ENCODE assay signal across 1 cellular context in genomic region chr5:142319560-142320426, GRCh38.
TF ChIP-seq lines count a peak whose summit lies in the region.

No MANE protein-coding gene starts in this region.

TF ChIP-seq in GM12878, 131 proteins besides CTCF, POLR2A, EP300 and RAD21 (continued from another document):
- no peak for TF ChIP-seq BCL3 (IDR thresholded peaks at IDR 0.05; ENCODE audit: borderline replicate concordance, insufficient read depth, low read depth, low read length, poor library complexity, severe bottlenecking)
- no peak for TF ChIP-seq HDGF (IDR thresholded peaks at IDR 0.05)
- no peak for TF ChIP-seq MLLT1 (IDR thresholded peaks at IDR 0.05)
- no peak for TF ChIP-seq SMC3 (IDR thresholded peaks at IDR 0.05; ENCODE audit: borderline replicate concordance, low read length)
- no peak for TF ChIP-seq PAX8 (IDR thresholded peaks at IDR 0.05)
- TF ChIP-seq ZNF274 (IDR thresholded peaks at IDR 0.05; ENCODE audit: insufficient read depth, insufficient read length), result no peak
- TF ChIP-seq HCFC1 (IDR thresholded peaks at IDR 0.05; ENCODE audit: low read length), result no peak
- no peak for TF ChIP-seq SIX5 (IDR thresholded peaks at IDR 0.05; ENCODE audit: low read depth, low read length, severe bottlenecking)
- TF ChIP-seq RCOR1 (conservative IDR thresholded peaks at IDR 0.05; ENCODE audit: low read depth, low read length), result no peak
- no peak for TF ChIP-seq CHD4 (IDR thresholded peaks at IDR 0.05)
